ENCODE assay signal across 8 cellular contexts in genomic region chr15:85504739-85505676, GRCh38.
DNase-seq lines count a peak whose midpoint lies in the region; ATAC-seq and TF ChIP-seq lines count a peak whose summit lies in the region.

No MANE protein-coding gene starts in this region.

- POLR2A ChIA-PET in T-cell (lab: Charles Lee): no interaction called here

- CTCF ChIA-PET in T-cell (lab: Charles Lee): interaction anchor here (0.7 to 3.5 kb wide), 13 partner anchors 16 to 879 kb away, joined by 3 to 19 read pairs (median 3); no protein-coding TSS in a partner anchor

- ATAC-seq in T-cell (replicated peaks in 1 of 4) (peak; percentile 43 to 67 (median 48)), GM19455 (IDR thresholded peaks at IDR 0.05; ENCODE audit: unreplicated experiment) (no peak)

- DNase-seq in GDM1 (lab: John Stamatoyannopoulos, UW) (peak; percentile 3), T-cell (peak in 24 of 34 experiments; percentile 7 to 59 (median 32)), colonic mucosa (peak; percentile 72), medulla oblongata (ENCODE audit: extremely low spot score) (peak; percentile 81), foreskin melanocyte (no peak)

- intact Hi-C loops in colonic mucosa (cut with DNase I): loop anchor here (5.0 kb wide), 1 partner anchor 208 kb away; no protein-coding TSS in a partner anchor

- no peaks in the 10 kb centered on the region for H3K36me3 Mint-ChIP-seq in T-cell

- H3K4me3 ChIP-seq in colonic mucosa: no peak overlapping the region
- peak overlapping the region in 1 of 2 donors; percentile 56 for H3K4me3 ChIP-seq in stomach smooth muscle (ENCODE audit: low read length in 2 of 2)

- no peak overlapping the region for H3K4me3 Mint-ChIP-seq in T-cell

- H3K4me1 ChIP-seq in colonic mucosa: no peaks in the 10 kb centered on the region
- H3K4me1 ChIP-seq in stomach smooth muscle (ENCODE audit: control insufficient read depth, insufficient read depth, low read length): no peaks in the 10 kb centered on the region

- H3K4me1 Mint-ChIP-seq in T-cell: peaks cover 70 to 84% (median 74%) of the 10 kb centered on the region in 3 donors

- H3K27me3 Mint-ChIP-seq in T-cell: no peaks in the 10 kb centered on the region

- H3K9ac ChIP-seq in colonic mucosa (ENCODE audit: low read depth in 2 of 2, low read length in 2 of 2): no peak overlapping the region
- peak overlapping the region; percentile 37 to 50 for H3K9ac ChIP-seq in stomach smooth muscle (ENCODE audit: low read length in 2 of 2)

- H3K9me3 Mint-ChIP-seq in T-cell: no peaks in the 10 kb centered on the region

- no peak overlapping the region for H3K27ac Mint-ChIP-seq in T-cell

- H3K27ac ChIP-seq in colonic mucosa (no peak overlapping the region), stomach smooth muscle (ENCODE audit: low read length) (peak overlapping the region; percentile 64)

- TF ChIP-seq CTCF in LNCAP (IDR thresholded peaks at IDR 0.05): peak; percentile 77
- TF ChIP-seq CTCF in colonic mucosa (IDR thresholded peaks at IDR 0.05): peak; percentile 50

- H3K9me3 ChIP-seq in colonic mucosa (no peaks in the 10 kb centered on the region), stomach smooth muscle (ENCODE audit: control insufficient read depth in 2 of 2, low read length in 2 of 2) (no peaks in the 10 kb centered on the region)

- H3K27me3 ChIP-seq in colonic mucosa (no peaks in the 10 kb centered on the region), stomach smooth muscle (ENCODE audit: control insufficient read depth in 1 of 2, insufficient read depth in 2 of 2, low read length in 2 of 2) (no peaks in the 10 kb centered on the region)

- H3K36me3 ChIP-seq in colonic mucosa (no peaks in the 10 kb centered on the region), stomach smooth muscle (ENCODE audit: control insufficient read depth in 2 of 2, insufficient read depth in 2 of 2, low read length in 2 of 2) (no peaks in the 10 kb centered on the region)

Comparison
In these comparisons a context has a peak if more than half of its experiments do, and no peak if none do; other contexts are left out.
1. H3K9ac ChIP-seq: peak in stomach smooth muscle (2 of 2); none in colonic mucosa (0 of 2).